1 cellular context compared by ENCODE assay signal in genomic region chr20:10949930-10950783, GRCh38.
TF ChIP-seq lines count a peak whose summit lies in the region.

No MANE protein-coding gene starts in this region.

TF ChIP-seq in WTC11, 78 proteins besides CTCF, POLR2A, EP300 and RAD21 (continued from another document):
- TF ChIP-seq USF1 (CRISPR knock-in tag; IDR thresholded peaks at IDR 0.05): no peak
